Comparison of ENCODE assay signal across 7 cellular contexts in the genomic region with DNA sequence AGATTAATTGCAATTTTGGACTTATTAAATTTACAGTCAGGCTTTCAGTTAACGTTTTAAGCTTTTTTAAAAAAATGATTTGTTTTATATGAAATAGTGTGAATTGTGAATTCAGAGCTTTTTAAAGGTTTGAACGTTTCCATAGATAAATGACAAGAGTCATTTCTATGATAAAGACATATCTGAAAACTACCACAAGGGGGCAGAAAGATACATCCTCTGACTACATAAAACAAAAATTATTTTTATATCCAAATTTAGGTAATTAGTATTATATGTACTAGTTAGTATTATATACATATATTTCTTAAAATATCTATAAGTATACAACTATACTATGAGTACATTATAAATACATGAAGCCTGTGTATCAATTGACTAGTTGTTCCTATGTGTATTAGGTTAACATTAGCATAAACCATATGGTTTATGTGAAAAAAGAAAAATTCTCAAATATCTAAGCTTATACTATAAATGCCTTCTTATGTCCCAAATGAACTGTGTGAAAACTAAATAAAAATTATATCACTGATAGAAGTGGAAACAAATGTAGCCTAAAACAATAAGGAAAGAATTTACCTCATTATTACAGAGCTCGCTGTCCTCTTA.
DNase-seq lines count a peak whose midpoint lies in the region; TF ChIP-seq lines count a peak whose summit lies in the region.

No MANE protein-coding gene starts in this region.

- intact Hi-C loops in mammary epithelial cell (cut with micrococcal nuclease), result loop anchor here (5.0 kb wide), 1 partner anchor 1659 kb away; no protein-coding TSS in a partner anchor

- no peaks in the 10 kb centered on the region for H4K20me1 ChIP-seq in Loucy (ENCODE audit: insufficient read depth, low read length, poor library complexity, severe bottlenecking)
- no peaks in the 10 kb centered on the region for H4K20me1 ChIP-seq in mammary epithelial cell (ENCODE audit: insufficient read depth, low read length)

- H3K4me1 ChIP-seq in Loucy (ENCODE audit: insufficient read depth, low read length, poor library complexity, severe bottlenecking), result peaks cover 23% of the 10 kb centered on the region
- H3K4me1 ChIP-seq in mammary epithelial cell (ENCODE audit: insufficient read depth, low read length), result no peaks in the 10 kb centered on the region

- dilution Hi-C loops in mammary epithelial cell (cut with HindIII; ENCODE audit: low sequenced_read_pairs), result no loop called here

- peaks cover under 1% of the 10 kb centered on the region for H3K27me3 Mint-ChIP-seq in neural crest cell (ENCODE audit: low read depth)

- no peaks in the 10 kb centered on the region for H3K36me3 Mint-ChIP-seq in neural crest cell (ENCODE audit: low read depth)

- WGBS in mammary epithelial cell (ENCODE audit: low coverage, missing lambda C conversion rate), result 32% methylated on average over 3 of the region's 3 CpGs

- DNase-seq in EH (ENCODE audit: low read depth), result peak; percentile 38
- no peak for DNase-seq in mammary epithelial cell
- no peak for DNase-seq in neural crest cell (ENCODE audit: low read depth, low spot score)
- no peak for DNase-seq in NCI-H1436 (lab: John Stamatoyannopoulos, UW)
- DNase-seq in stimulated activated CD4-positive, alpha-beta T cell treated with anti-CD3 and anti-CD28 coated beads, Interleukin-1b, Interleukin-23, amount 100 ng/mL, for 48 hours, result no peak
- no peak for DNase-seq in cerebellar nuclear complex (lab: John Stamatoyannopoulos, UW)

- CTCF ChIA-PET in mammary epithelial cell (lab: Charles Lee; ENCODE audit: low non-redundant PET), result interaction anchor here (0.6 to 0.7 kb wide), 3 partner anchors 58 to 616 kb away, joined by 4 to 6 read pairs (median 4); no protein-coding TSS in a partner anchor

- peak; percentile 62 for TF ChIP-seq CTCF in Loucy (conservative IDR thresholded peaks at IDR 0.05; ENCODE audit: low read length)
- peak; percentile 34 to 51 for TF ChIP-seq CTCF in mammary epithelial cell (conservative IDR thresholded peaks at IDR 0.05 in 1 of 2, IDR thresholded peaks at IDR 0.05 in 1 of 2; ENCODE audit: extremely low read depth in 1 of 2, insufficient read depth in 1 of 2, low read depth in 1 of 2, low read length in 2 of 2)
- TF ChIP-seq CTCF in neural crest cell (conservative IDR thresholded peaks at IDR 0.05), result peak; percentile 87

- H3K36me3 ChIP-seq in Loucy (ENCODE audit: insufficient read depth, low read length) (no peaks in the 10 kb centered on the region), mammary epithelial cell (ENCODE audit: insufficient read depth, low read length) (no peaks in the 10 kb centered on the region)

- in situ Hi-C loops in mammary epithelial cell (cut with MboI; ENCODE audit: low sequenced_read_pairs in 2 of 2), result loop anchor here in 1 of 2 donors (25.0 kb wide), 3 partner anchors 1009 to 1534 kb away; no protein-coding TSS in a partner anchor

- no peak overlapping the region for H3K27ac ChIP-seq in mammary epithelial cell (ENCODE audit: insufficient read depth, low read depth, low read length)

- H3K4me3 ChIP-seq in Loucy (ENCODE audit: low read length, poor library complexity, severe bottlenecking) (no peak overlapping the region), mammary epithelial cell (replicated peaks in 1 of 3; ENCODE audit: insufficient read depth in 1 of 3, low read depth in 2 of 3, low read length in 3 of 3) (no peak overlapping the region)

- H3K9me2 ChIP-seq in Loucy (replicated peaks; ENCODE audit: low read depth, low read length), result no peaks in the 10 kb centered on the region

- no peaks in the 10 kb centered on the region for H3K27me3 ChIP-seq in Loucy (ENCODE audit: insufficient read depth, low read length, poor library complexity, severe bottlenecking)
- H3K27me3 ChIP-seq in mammary epithelial cell (ENCODE audit: insufficient read depth, low read length), result no peaks in the 10 kb centered on the region

- peaks cover 17% of the 10 kb centered on the region for H3K4me1 Mint-ChIP-seq in neural crest cell

- H3K9me3 Mint-ChIP-seq in neural crest cell, result no peaks in the 10 kb centered on the region

- H3K9me3 ChIP-seq in Loucy (ENCODE audit: insufficient read depth, low read depth, low read length) (no peaks in the 10 kb centered on the region), mammary epithelial cell (replicated peaks; ENCODE audit: insufficient read depth, low read length) (no peaks in the 10 kb centered on the region)

- no peak overlapping the region for H3K27ac Mint-ChIP-seq in neural crest cell (ENCODE audit: unreplicated experiment)

- H2AFZ ChIP-seq in Loucy (ENCODE audit: low read length) (no peak overlapping the region), mammary epithelial cell (ENCODE audit: low read depth, low read length) (no peak overlapping the region)

- no peak overlapping the region for H3K9ac ChIP-seq in Loucy (ENCODE audit: low read depth, low read length, poor library complexity, severe bottlenecking)
- no peak overlapping the region for H3K9ac ChIP-seq in mammary epithelial cell (ENCODE audit: insufficient read depth, low read length)

- H3K79me2 ChIP-seq in Loucy (ENCODE audit: insufficient read depth, low read length), result no peaks in the 10 kb centered on the region
- no peaks in the 10 kb centered on the region for H3K79me2 ChIP-seq in mammary epithelial cell (ENCODE audit: insufficient read depth, low read length)

- no TSS peak for BruUV-seq in mammary epithelial cell (replicated peaks; lab: Mats Ljungman, UMichigan)

- H3K4me2 ChIP-seq in Loucy (ENCODE audit: low read depth, low read length, poor library complexity, severe bottlenecking) (no peak overlapping the region), mammary epithelial cell (ENCODE audit: insufficient read depth, low read depth, low read length) (no peak overlapping the region)

- H3K4me3 Mint-ChIP-seq in neural crest cell, result no peak overlapping the region

- no peaks in the 10 kb centered on the region for H3F3A ChIP-seq in Loucy (ENCODE audit: low read depth)
